In the genomic region with DNA sequence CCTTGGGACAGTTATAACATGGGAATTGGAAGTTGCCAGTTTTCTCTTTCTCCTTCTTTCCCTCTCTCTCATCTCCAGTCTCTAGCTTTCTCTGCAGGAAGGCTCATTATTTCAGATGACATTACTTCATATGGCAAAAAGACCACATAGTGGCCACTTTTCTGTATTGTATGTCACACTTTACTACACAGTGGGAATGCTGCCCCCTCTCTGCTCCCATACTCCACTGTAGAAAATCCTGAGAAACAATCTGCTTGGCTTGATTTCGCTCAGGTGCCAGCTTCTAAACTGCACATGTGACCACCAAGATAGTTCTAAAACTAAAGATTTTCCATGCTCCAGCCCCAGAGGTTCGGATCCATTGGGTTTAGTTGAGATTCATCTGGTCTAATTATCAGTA, we compare ENCODE assay signal across 23 cellular contexts.
"Had no signal": no experiment of that assay in that cellular context is flagged by ENCODE, and none has a peak within 500 bp of the region (broad histone marks: within the 10 kb centered on the region; RNA-seq: fewer than 3 reads in every experiment).

No MANE protein-coding gene starts in this region.

- DNase-seq: activated CD4-positive, alpha-beta T cell treated with anti-CD3 and anti-CD28 coated beads, Interleukin-2, amount 50 U/mL, for 1 hour; activated CD4-positive, CD25-positive, alpha-beta regulatory T cell treated with anti-CD3 and anti-CD28 coated beads, Interleukin-2, amount 50 U/mL, for 72 hours; activated CD8-positive, alpha-beta memory T cell treated with anti-CD3 and anti-CD28 coated beads for 24 hours; activated CD8-positive, alpha-beta memory T cell treated with anti-CD3 and anti-CD28 coated beads, Interleukin-2, amount 50 U/mL, for 48 hours; activated effector memory CD4-positive, alpha-beta T cell treated with anti-CD3 and anti-CD28 coated beads, Interleukin-2, amount 50 U/mL, for 16 hours; activated T-cell treated with anti-CD3 and anti-CD28 coated beads, Interleukin-2, amount 50 U/mL, for 72 hours; cortex of kidney; effector CD4-positive, alpha-beta T cell; gastrocnemius medialis; heart right ventricle; natural killer cell; sigmoid colon; stimulated activated CD4-positive, alpha-beta T cell treated with anti-CD3 and anti-CD28 coated beads, Interleukin-4, amount 100 ng/mL, for 24 hours; stomach; upper lobe of left lung had no signal

- H3K9ac ChIP-seq: parathyroid adenoma had no signal

- ATAC-seq: activated T-cell treated with anti-CD3 and anti-CD28 coated beads, Interleukin-2, amount 50 U/mL, for 72 hours; esophagus mucosa; gastrocnemius medialis; heart right ventricle; natural killer cell; stimulated activated effector memory CD8-positive, alpha-beta T cell treated with anti-CD3 and anti-CD28 coated beads, Interleukin-12 subunit alpha, Interleukin-12 subunit beta, amount 100 ng/mL, for 72 hours had no signal

- H2AFZ ChIP-seq: parathyroid adenoma had no signal

- H3K4me3 Mint-ChIP-seq: activated naive CD4-positive, alpha-beta T cell treated with anti-CD3 and anti-CD28 coated beads, Interleukin-2, amount 50 U/mL, for 24 hours; activated T-cell treated with anti-CD3 and anti-CD28 coated beads, Interleukin-2, amount 50 U/mL, for 72 hours; natural killer cell; stimulated activated effector memory CD8-positive, alpha-beta T cell treated with anti-CD3 and anti-CD28 coated beads, Interleukin-12 subunit alpha, Interleukin-12 subunit beta, amount 100 ng/mL, for 72 hours had no signal

- H3K36me3 ChIP-seq: breast epithelium, gastrocnemius medialis, heart right ventricle, neutrophil, sigmoid colon, stomach, thoracic aorta, upper lobe of left lung had no signal

- H3K4me3 ChIP-seq: breast epithelium, gastrocnemius medialis, heart right ventricle, sigmoid colon, stomach, thoracic aorta, upper lobe of left lung had no signal

- H3K36me3 Mint-ChIP-seq: activated naive CD4-positive, alpha-beta T cell treated with anti-CD3 and anti-CD28 coated beads, Interleukin-2, amount 50 U/mL, for 24 hours; natural killer cell; stimulated activated effector memory CD8-positive, alpha-beta T cell treated with anti-CD3 and anti-CD28 coated beads, Interleukin-12 subunit alpha, Interleukin-12 subunit beta, amount 100 ng/mL, for 72 hours had no signal

- FAIRE-seq: astrocyte had no signal

- H3K9me3 ChIP-seq: breast epithelium, gastrocnemius medialis, heart right ventricle, neutrophil, sigmoid colon, stomach, thoracic aorta, upper lobe of left lung had no signal

- H3K27ac ChIP-seq: breast epithelium, gastrocnemius medialis, heart right ventricle, neutrophil, parathyroid adenoma, sigmoid colon, stomach, thoracic aorta, upper lobe of left lung had no signal

- H3K27me3 ChIP-seq: breast epithelium, gastrocnemius medialis, heart right ventricle, neutrophil, sigmoid colon, stomach, upper lobe of left lung had no signal

- H3K27ac Mint-ChIP-seq: activated naive CD4-positive, alpha-beta T cell treated with anti-CD3 and anti-CD28 coated beads, Interleukin-2, amount 50 U/mL, for 24 hours; activated T-cell treated with anti-CD3 and anti-CD28 coated beads, Interleukin-2, amount 50 U/mL, for 72 hours; natural killer cell; stimulated activated effector memory CD8-positive, alpha-beta T cell treated with anti-CD3 and anti-CD28 coated beads, Interleukin-12 subunit alpha, Interleukin-12 subunit beta, amount 100 ng/mL, for 72 hours had no signal

- H3K4me1 ChIP-seq: breast epithelium, gastrocnemius medialis, heart right ventricle, parathyroid adenoma, sigmoid colon, stomach, upper lobe of left lung had no signal

- H3K79me2 ChIP-seq: parathyroid adenoma had no signal

- H3K4me1 Mint-ChIP-seq: activated naive CD4-positive, alpha-beta T cell treated with anti-CD3 and anti-CD28 coated beads, Interleukin-2, amount 50 U/mL, for 24 hours; natural killer cell; stimulated activated effector memory CD8-positive, alpha-beta T cell treated with anti-CD3 and anti-CD28 coated beads, Interleukin-12 subunit alpha, Interleukin-12 subunit beta, amount 100 ng/mL, for 72 hours had no signal

- H3K27me3 Mint-ChIP-seq: activated naive CD4-positive, alpha-beta T cell treated with anti-CD3 and anti-CD28 coated beads, Interleukin-2, amount 50 U/mL, for 24 hours had no signal
